Comparison of ENCODE assay signal across 7 cellular contexts in the genomic region with DNA sequence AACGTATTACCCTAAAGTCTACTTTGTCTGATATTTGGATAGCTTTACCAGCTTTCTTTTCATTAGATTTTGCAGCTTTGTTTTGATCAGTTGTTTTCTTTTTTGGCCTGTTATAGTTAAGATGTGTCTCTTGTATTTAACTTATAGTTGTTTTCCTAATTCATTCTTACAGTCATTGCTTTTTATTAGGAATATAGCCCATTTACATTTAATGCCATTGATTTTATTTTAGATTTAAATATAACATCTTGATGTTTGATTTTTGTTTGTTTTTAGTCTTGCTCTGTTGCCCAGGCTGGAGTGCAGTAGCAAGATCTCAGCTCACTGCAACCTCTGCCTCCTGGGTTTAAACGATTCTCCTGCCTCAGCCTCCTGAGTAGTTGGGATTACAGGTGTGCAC.
"Had no signal": no experiment of that assay in that cellular context is flagged by ENCODE, and none has a peak within 500 bp of the region (broad histone marks: within the 10 kb centered on the region; RNA-seq: fewer than 3 reads in every experiment).

No MANE protein-coding gene starts in this region.

- H3K27ac ChIP-seq: HL-60 had no signal

- DNase-seq: IMR-90, KBM-7, KG1 had no signal

- H3K4me1 Mint-ChIP-seq: IgD-negative memory B cell had no signal

- FAIRE-seq: HepG2, HTR-8/SVneo had no signal

- H3K27me3 Mint-ChIP-seq: IgD-negative memory B cell had no signal

- H3K4me3 Mint-ChIP-seq: IgD-negative memory B cell had no signal

- H3K27ac Mint-ChIP-seq: IgD-negative memory B cell had no signal

- ATAC-seq: HepG2 had no signal
